8 cellular contexts compared by ENCODE assay signal in genomic region chr5:154850255-154851062, GRCh38. TPM values are rescaled to one million over a fixed set of nuclear protein-coding genes. Genes with fewer than 3 reads are reported as not detected.
DNase-seq lines count a peak whose midpoint lies in the region; ATAC-seq, FAIRE-seq and TF ChIP-seq lines count a peak whose summit lies in the region.

Gene FAXDC2 (minus strand): TSS chr5:154850603. CDS start chr5:154838178, 12,425 bp downstream.

- CTCF ChIA-PET in GM12878 (lab: Yijun Ruan, JAX): interaction anchor here (0.8 to 1.2 kb wide), 3 partner anchors 53 to 208 kb away, joined by 3 read pairs; no protein-coding TSS in a partner anchor
- CTCF ChIA-PET in A673 (lab: Charles Lee): no interaction called here

- H3K36me3 ChIP-seq in H7 (replicated peaks; ENCODE audit: control insufficient read depth, insufficient read depth, low read length): no peaks in the 10 kb centered on the region
- no peaks in the 10 kb centered on the region for H3K36me3 ChIP-seq in GM12878 (ENCODE audit: control insufficient read depth in 2 of 2, insufficient read depth in 2 of 2, low read length in 1 of 2)
- no peaks in the 10 kb centered on the region for H3K36me3 ChIP-seq in psoas muscle (ENCODE audit: insufficient read depth in 1 of 2, low read depth in 1 of 2)
- no peaks in the 10 kb centered on the region for H3K36me3 ChIP-seq in A673 (ENCODE audit: insufficient read depth, low read length, poor library complexity, severe bottlenecking)

- no peak within 1 kb of the TSS for H3K4me2 ChIP-seq in GM12878 (ENCODE audit: control insufficient read depth, insufficient read depth)

- in situ Hi-C loops in GM12878 (cut with MboI): loop anchor here (5.0 kb wide), 1 partner anchor 33 kb away; no protein-coding TSS in a partner anchor

- RAD21 ChIA-PET in GM12878 (lab: Charles Lee; ENCODE audit: unreplicated experiment): interaction anchor here (0.6 kb wide), 1 partner anchor 36 kb away, joined by 3 read pairs; no protein-coding TSS in a partner anchor

- H4K20me1 ChIP-seq in GM12878 (ENCODE audit: control insufficient read depth, insufficient read depth): no peaks in the 10 kb centered on the region

- TF ChIP-seq CTCF in GM12878 (IDR thresholded peaks at IDR 0.05 in 2 of 3, conservative IDR thresholded peaks at IDR 0.05 in 1 of 3; ENCODE audit: control insufficient read depth in 2 of 3, extremely low read depth in 1 of 3, insufficient read depth in 1 of 3, low read depth in 3 of 3, low read length in 3 of 3): no peak
- TF ChIP-seq CTCF in psoas muscle (IDR thresholded peaks at IDR 0.05): no peak
- TF ChIP-seq CTCF in A673 (conservative IDR thresholded peaks at IDR 0.05; ENCODE audit: low read depth, low read length): no peak

- SMC1A ChIA-PET in GM12878 (lab: Charles Lee; ENCODE audit: uncharacterized antibody, unreplicated experiment): interaction anchor here (0.6 to 1.4 kb wide), 5 partner anchors 9 to 882 kb away, joined by 3 to 4 read pairs (median 3); no protein-coding TSS in a partner anchor

- intact Hi-C loops in GM12878 (cut with micrococcal nuclease; ENCODE audit: unreplicated experiment): no loop called here
- intact Hi-C loops in psoas muscle (cut with DNase I): no loop called here
- intact Hi-C loops in A673 (cut with micrococcal nuclease; ENCODE audit: unreplicated experiment): no loop called here

- H3K4me1 ChIP-seq in GM12878 (ENCODE audit: control insufficient read depth, insufficient read depth, low read length) (no peaks in the 10 kb centered on the region), psoas muscle (peaks cover 18% of the 10 kb centered on the region), A673 (ENCODE audit: insufficient read depth, low read length, poor library complexity, severe bottlenecking) (no peaks in the 10 kb centered on the region)

- TF ChIP-seq RAD21 in GM12878 (IDR thresholded peaks at IDR 0.05; ENCODE audit: insufficient read depth, low read depth, low read length): no peak

- H3K9me3 ChIP-seq in GM12878 (replicated peaks; ENCODE audit: control insufficient read depth, insufficient read depth, low read length): no peaks in the 10 kb centered on the region
- H3K9me3 ChIP-seq in psoas muscle: no peaks in the 10 kb centered on the region
- H3K9me3 ChIP-seq in A673 (ENCODE audit: low read depth, low read length, poor library complexity, severe bottlenecking): no peaks in the 10 kb centered on the region

- TF ChIP-seq EP300 in GM12878 (IDR thresholded peaks at IDR 0.05; ENCODE audit: borderline replicate concordance in 1 of 2, control insufficient read depth in 1 of 2, low read depth in 2 of 2, low read length in 2 of 2): no peak

- peak; percentile 83 for DNase-seq in H7
- no peak for DNase-seq in GM12878 (ENCODE audit: low read depth, low spot score)
- DNase-seq in hypothalamus (lab: John Stamatoyannopoulos, UW): peak in 48 of 51 donors; percentile 17 to 86 (median 66)
- peak; percentile 72 to 85 for DNase-seq in psoas muscle
- no peak for DNase-seq in A673 (ENCODE audit: low spot score)
- no peak for DNase-seq in NCI-H1930 (lab: John Stamatoyannopoulos, UW)

- POLR2A ChIA-PET in GM12878 (lab: Charles Lee): interaction anchor here (0.6 kb wide), 1 partner anchor 67 kb away, joined by 3 read pairs; no protein-coding TSS in a partner anchor
- POLR2A ChIA-PET in A673 (lab: Charles Lee; ENCODE audit: low non-redundant PET): no interaction called here

- H3K79me2 ChIP-seq in GM12878 (ENCODE audit: control insufficient read depth, insufficient read depth, low read length): no peaks in the 10 kb centered on the region

- no peak for FAIRE-seq in GM12878 (lab: Jason Lieb, UNC)

- BruUV-seq in GM12878 (replicated peaks; lab: Mats Ljungman, UMichigan): no TSS peak
- BruUV-seq in A673 (replicated peaks; lab: Mats Ljungman, UMichigan): no TSS peak

- TF ChIP-seq POLR2A in GM12878 (IDR thresholded peaks at IDR 0.05; ENCODE audit: low read depth, low read length): no peak

- peak within 1 kb of the TSS; percentile 1; the same call in 1 of the 2 replicates for H2AFZ ChIP-seq in GM12878 (ENCODE audit: control insufficient read depth, low read depth, low read length)

- no peak within 1 kb of the TSS for H3K27ac ChIP-seq in GM12878 (ENCODE audit: control insufficient read depth, insufficient read depth)
- H3K27ac ChIP-seq in psoas muscle: peak within 1 kb of the TSS; percentile 64
- H3K27ac ChIP-seq in A673 (ENCODE audit: low read depth, low read length, poor library complexity, severe bottlenecking): no peak within 1 kb of the TSS

- H3K27me3 ChIP-seq in H7 (ENCODE audit: control insufficient read depth, insufficient read depth, low read length) (no peaks in the 10 kb centered on the region), GM12878 (replicated peaks in 1 of 2; ENCODE audit: control insufficient read depth in 2 of 2, insufficient read depth in 2 of 2, low read length in 1 of 2) (no peaks in the 10 kb centered on the region), psoas muscle (ENCODE audit: insufficient read depth in 3 of 3, low read length in 2 of 3) (no peaks in the 10 kb centered on the region), A673 (replicated peaks; ENCODE audit: insufficient read depth, low read depth, low read length, poor library complexity) (no peaks in the 10 kb centered on the region)

- H3K9ac ChIP-seq in GM12878 (ENCODE audit: control insufficient read depth, insufficient read depth, low read length): no peak within 1 kb of the TSS

- peak within 1 kb of the TSS; percentile 25 for H3K4me3 ChIP-seq in H7 (ENCODE audit: insufficient read depth, low read depth, low read length)
- no peak within 1 kb of the TSS for H3K4me3 ChIP-seq in GM12878
- H3K4me3 ChIP-seq in psoas muscle: peak within 1 kb of the TSS; percentile 67
- H3K4me3 ChIP-seq in A673 (ENCODE audit: low read depth, low read length, poor library complexity, severe bottlenecking): no peak within 1 kb of the TSS

- 47% methylated on average over 11 of the region's 11 CpGs for WGBS in GM12878 (ENCODE audit: insufficient coverage, insufficient replicate concordance, low lambda C conversion rate, missing lambda C conversion rate)
- 0 to 1% (median 1%) methylated on average over 11 of the region's 11 CpGs for WGBS in psoas muscle, 3 donors

- ATAC-seq in GM12878 (peak; percentile 80), psoas muscle (peak; percentile 91 to 98 (median 92)), GM21723 (IDR thresholded peaks at IDR 0.05; ENCODE audit: unreplicated experiment) (no peak), HG03196 (IDR thresholded peaks at IDR 0.05; ENCODE audit: unreplicated experiment) (no peak)

TF ChIP-seq in GM12878, 131 proteins besides CTCF, POLR2A, EP300 and RAD21:
- 0 out of 2 replicates have a peak, but pooled peaks have one; percentile 2 for TF ChIP-seq ATF3 (IDR thresholded peaks at IDR 0.05; ENCODE audit: borderline replicate concordance, extremely low read depth, low read depth, low read length)
- peak; percentile 68 for TF ChIP-seq RAD51 (IDR thresholded peaks at IDR 0.05)
- peak; percentile 40 to 60; a peak in 1 of 4 replicates for TF ChIP-seq BHLHE40 (IDR thresholded peaks at IDR 0.05; ENCODE audit: borderline replicate concordance in 1 of 2, low read depth in 2 of 2, low read length in 1 of 2)
- TF ChIP-seq RUNX3 (IDR thresholded peaks at IDR 0.05; ENCODE audit: low read length): no peak
- no peak for TF ChIP-seq IKZF2 (IDR thresholded peaks at IDR 0.05)
- TF ChIP-seq USF1 (IDR thresholded peaks at IDR 0.05; ENCODE audit: borderline replicate concordance, extremely low read length, insufficient read depth, low read depth, low read length): peak; percentile 31
- no peak for TF ChIP-seq IKZF1 (conservative IDR thresholded peaks at IDR 0.05)
- TF ChIP-seq FOS (IDR thresholded peaks at IDR 0.05; ENCODE audit: borderline replicate concordance, extremely low read depth, insufficient read length): no peak

RNA-seq across cellular contexts. Expression of gene FAXDC2, which starts in this region (rescaled TPM):
- 2.6 and 9.6 TPM in 2 replicates for total RNA-seq in H7 (2014; rRNA removed; shearing (Covaris generic))
- total RNA-seq in GM12878 (2013; cell fraction: nucleolus; rRNA removed): 1.5 and 2.2 TPM in 2 replicates
- 0.05 and 0.17 TPM in 2 replicates for total RNA-seq in GM12878 (2014; rRNA removed)
- total RNA-seq in GM12878 (2014; rRNA removed; fragmentation: Illumina TruSeq; extraction: Trizol): 0.22 and 0.28 TPM in 2 replicates
- 0.32 and 0.38 TPM in 2 replicates for total RNA-seq in GM12878 (2021)
- polyA plus RNA-seq in GM12878 (2011; ENCODE audit: low read depth): 0.68 TPM
- 0.48 and 0.72 TPM in 2 replicates for polyA plus RNA-seq in GM12878 (2011; rRNA removed)
- polyA plus RNA-seq in GM12878 (2011; cell fraction: cytosol; rRNA removed): 0.62 and 1.2 TPM in 2 replicates
- 1.3 and 2.0 TPM in 2 replicates for polyA plus RNA-seq in GM12878 (2011; cell fraction: nucleus; rRNA removed)
- 0.58 and 0.67 TPM in 2 replicates for polyA plus RNA-seq in GM12878 (2012)
- 0.21 and 0.32 TPM in 2 replicates for polyA plus RNA-seq in GM12878 (2014; fragmentation: Illumina TruSeq; extraction: Trizol)
- under 1 TPM; 0.13 to 0.32 TPM for polyA plus RNA-seq in GM12878 (2014; fragmentation: Nextera tagmentation; extraction: Ambion mirVana)
- 0.42 TPM in 2 replicates for polyA plus RNA-seq in GM12878 (2014; rRNA removed)
- 1 to 10 TPM; 1.2 to 1.8 TPM for polyA plus RNA-seq in GM12878 (2016; fragmentation: Nextera tagmentation; extraction: Ambion mirVana)
- 1.2 and 1.9 TPM in 2 replicates for polyA minus RNA-seq in GM12878 (2011; rRNA and poly(A)+ RNA removed)
- not detected in 2 replicates for polyA minus RNA-seq in GM12878 (2011; cell fraction: cytosol; rRNA and poly(A)+ RNA removed)
- 0.29 and 0.48 TPM in 2 replicates for polyA minus RNA-seq in GM12878 (2011; cell fraction: nucleus; rRNA and poly(A)+ RNA removed)
- 10 to 100 TPM in 1 of 4 donors, 1 to 10 TPM in 3; 1.5 to 11.0 (median 2.5) TPM for total RNA-seq in psoas muscle
- 1 to 10 TPM; 2.8 to 4.6 (median 4.4) TPM for polyA plus RNA-seq in psoas muscle
- total RNA-seq in A673 (2021): 0.44 TPM in 1 of 2 replicates, not detected in the other

Comparison
In these comparisons a context has a peak if more than half of its experiments do, and no peak if none do; other contexts are left out.
1. DNase-seq: peak in H7 (single experiment), hypothalamus (48 of 51) and psoas muscle (2 of 2); none in GM12878 (single experiment), A673 (single experiment) and NCI-H1930 (0 of 2).
2. H3K4me3 ChIP-seq: peak in H7 (single experiment) and psoas muscle (single experiment); none in GM12878 (single experiment) and A673 (single experiment).
3. ATAC-seq: peak in GM12878 (single experiment) and psoas muscle (4 of 4); none in GM21723 (single experiment) and HG03196 (single experiment).